1 cellular context compared by ENCODE assay signal in genomic region chr4:103169750-103170149, GRCh38. TPM values are rescaled to one million over a fixed set of nuclear protein-coding genes. Genes with fewer than 3 reads are reported as not detected.
"Had no signal": no experiment of that assay in that cellular context is flagged by ENCODE, and none has a peak within 500 bp of the region (broad histone marks: within the 10 kb centered on the region; RNA-seq: fewer than 3 reads in every experiment).

No MANE protein-coding gene starts in this region.

RNA-seq across cellular contexts. Expression of gene CENPE, which starts 28.4 kb away (rescaled TPM):
- total RNA-seq: ascending aorta had no signal
